ENCODE assay signal across 25 cellular contexts in the genomic region with DNA sequence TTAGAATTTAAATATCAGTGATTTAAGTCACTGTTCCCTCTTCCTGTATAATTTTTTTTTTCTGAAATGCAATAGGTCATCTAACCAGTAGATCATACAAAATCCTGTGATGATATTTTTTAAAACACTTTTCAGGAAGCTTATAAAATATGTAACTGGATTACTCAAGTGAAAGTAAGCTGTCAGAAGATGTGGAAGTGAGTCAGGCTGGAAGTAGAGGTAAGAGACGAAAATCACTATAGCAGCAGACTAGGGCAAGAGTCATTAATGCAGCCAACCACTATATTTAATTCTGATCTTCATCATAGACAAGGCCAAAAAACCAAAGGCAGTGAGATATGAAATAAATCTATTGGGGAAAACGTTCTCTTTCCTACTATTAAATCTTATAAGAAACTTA.
"Had no signal": no experiment of that assay in that cellular context is flagged by ENCODE, and none has a peak within 500 bp of the region (broad histone marks: within the 10 kb centered on the region; RNA-seq: fewer than 3 reads in every experiment).

No MANE protein-coding gene starts in this region.

- H3K9me3 ChIP-seq: esophagus squamous epithelium, heart right ventricle, left ventricle myocardium inferior, lower lobe of right lung, ovary, psoas muscle, sigmoid colon, thoracic aorta, tibial nerve, upper lobe of left lung had no signal

- H3K27me3 ChIP-seq: esophagus squamous epithelium, foreskin keratinocyte, heart right ventricle, ovary, sigmoid colon, tibial nerve, upper lobe of left lung had no signal

- ATAC-seq: effector memory CD8-positive, alpha-beta T cell; foreskin keratinocyte; heart right ventricle; left colon; lower lobe of right lung; naive thymus-derived CD8-positive, alpha-beta T cell; psoas muscle; right cardiac atrium; stimulated activated naive B cell treated with anti-CD40 and anti-IgM and Interleukin-4, amounts not matched to agents 10 μg/mL and 1 μg/mL and 100 μg/mL, for 72 hours had no signal

- H3K27ac ChIP-seq: coronary artery, esophagus squamous epithelium, foreskin keratinocyte, heart right ventricle, left ventricle myocardium inferior, lower lobe of right lung, ovary, psoas muscle, sigmoid colon, thoracic aorta, tibial nerve, upper lobe of left lung had no signal

- H3K4me3 ChIP-seq: coronary artery, esophagus squamous epithelium, heart right ventricle, left ventricle myocardium inferior, lower lobe of right lung, ovary, psoas muscle, sigmoid colon, thoracic aorta, tibial nerve, upper lobe of left lung had no signal

- H3K36me3 ChIP-seq: esophagus squamous epithelium, heart right ventricle, left ventricle myocardium inferior, lower lobe of right lung, ovary, sigmoid colon, thoracic aorta, tibial nerve, upper lobe of left lung had no signal

- H3K4me1 ChIP-seq: esophagus squamous epithelium, foreskin keratinocyte, heart right ventricle, left ventricle myocardium inferior, lower lobe of right lung, psoas muscle, sigmoid colon, upper lobe of left lung had no signal

- DNase-seq: dermis blood vessel endothelial cell; effector memory CD8-positive, alpha-beta T cell; erythroblast; esophagus squamous epithelium; foreskin keratinocyte; glutamatergic neuron; heart right ventricle; hippocampal formation; islet precursor cell; kidney glomerular epithelial cell; left colon; left ventricle myocardium inferior; lower lobe of right lung; naive thymus-derived CD8-positive, alpha-beta T cell; occipital lobe; ovary; posterior cingulate gyrus; psoas muscle; right cardiac atrium; sigmoid colon; stimulated activated naive B cell treated with anti-CD40 and anti-IgM and Interleukin-4, amounts not matched to agents 10 μg/mL and 1 μg/mL and 100 μg/mL, for 72 hours; upper lobe of left lung had no signal
